1 cellular context compared by ENCODE assay signal in genomic region chr7:154676422-154677073, GRCh38.
TF ChIP-seq lines count a peak whose summit lies in the region.

No MANE protein-coding gene starts in this region.

TF ChIP-seq in K562, 482 proteins besides CTCF, POLR2A, EP300 and RAD21 (continued from another document and continues in another):
- TF ChIP-seq VEZF1 (CRISPR knock-in tag; IDR thresholded peaks at IDR 0.05) (peak; percentile 69), SMC3 (conservative IDR thresholded peaks at IDR 0.05; ENCODE audit: insufficient read depth, low read depth, low read length) (no peak), TEAD2 (tag; IDR thresholded peaks at IDR 0.05) (no peak), RUNX1 (IDR thresholded peaks at IDR 0.05; ENCODE audit: low read depth) (no peak), SRSF1 (IDR thresholded peaks at IDR 0.05; ENCODE audit: low read depth, low read length) (no peak), PTBP1 (IDR thresholded peaks at IDR 0.05; ENCODE audit: low read depth, low read length) (no peak), USF2 (CRISPR knock-in tag; IDR thresholded peaks at IDR 0.05) (peak; percentile 78), TARDBP (IDR thresholded peaks at IDR 0.05) (0 out of 2 replicates have a peak, but pooled peaks have one; percentile 64), NCOA6 (IDR thresholded peaks at IDR 0.05) (peak; percentile 44; the same call in 1 of the 2 replicates), SRF (CRISPR knock-in tag; IDR thresholded peaks at IDR 0.05) (no peak), GTF2F1 (IDR thresholded peaks at IDR 0.05; ENCODE audit: low read depth, low read length) (no peak), EZH2 (IDR thresholded peaks at IDR 0.05; ENCODE audit: borderline replicate concordance, low read depth, low read length) (no peak), YY1 (IDR thresholded peaks at IDR 0.05; ENCODE audit: borderline replicate concordance in 1 of 3, control insufficient read depth in 1 of 3, extremely low read depth in 1 of 3, insufficient read depth in 3 of 3, insufficient read length in 1 of 3, insufficient replicate concordance in 2 of 3, low read depth in 1 of 3, low read length in 2 of 3) (peak in 1 of 3 experiments; percentile 64), CEBPB (tag; IDR thresholded peaks at IDR 0.05) (peak; percentile 98), TBP (optimal IDR thresholded peaks at IDR 0.05; ENCODE audit: low read depth, low read length) (peak; percentile 29), FIP1L1 (IDR thresholded peaks at IDR 0.05; ENCODE audit: low read depth, low read length, poor library complexity, severe bottlenecking) (no peak), ZNF695 (CRISPR knock-in tag; IDR thresholded peaks at IDR 0.05) (no peak), SOX6 (IDR thresholded peaks at IDR 0.05) (peak; percentile 94), ELF1 (tag; IDR thresholded peaks at IDR 0.05) (peak; percentile 44; the same call in 1 of the 2 replicates), MYNN (IDR thresholded peaks at IDR 0.05) (peak; percentile 19), MYNN (CRISPR knock-in tag; IDR thresholded peaks at IDR 0.05) (no peak), HMGN3 (IDR thresholded peaks at IDR 0.05; ENCODE audit: borderline replicate concordance, extremely low read depth, insufficient read length, low read depth, low read length) (no peak), XRCC5 (IDR thresholded peaks at IDR 0.05; ENCODE audit: low read depth, low read length) (peak; percentile 58; the same call in 1 of the 2 replicates), KAT7 (CRISPR knock-in tag; IDR thresholded peaks at IDR 0.05; ENCODE audit: borderline replicate concordance) (no peak; the same call in 1 of the 2 replicates), MCM5 (IDR thresholded peaks at IDR 0.05; ENCODE audit: low read depth) (no peak), PHB (CRISPR knock-in tag; IDR thresholded peaks at IDR 0.05) (no peak), BRCA1 (IDR thresholded peaks at IDR 0.05) (no peak), BRCA1 (CRISPR knock-in tag; IDR thresholded peaks at IDR 0.05) (no peak), SMARCC2 (IDR thresholded peaks at IDR 0.05; ENCODE audit: low read depth) (peak; percentile 83), PPARD (CRISPR knock-in tag; IDR thresholded peaks at IDR 0.05) (no peak), HOXB6 (CRISPR knock-in tag; IDR thresholded peaks at IDR 0.05; ENCODE audit: borderline replicate concordance) (no peak; the same call in 1 of the 2 replicates), ELF2 (CRISPR knock-in tag; IDR thresholded peaks at IDR 0.05) (peak; percentile 12; the same call in 1 of the 2 replicates), DPF2 (IDR thresholded peaks at IDR 0.05) (peak; percentile 94), MTA3 (IDR thresholded peaks at IDR 0.05; ENCODE audit: borderline replicate concordance) (peak; percentile 93; the same call in 1 of the 2 replicates), MEF2A (IDR thresholded peaks at IDR 0.05; ENCODE audit: control insufficient read depth, low read depth, low read length) (0 out of 2 replicates have a peak, but pooled peaks have one; percentile 28), SNRNP70 (optimal IDR thresholded peaks at IDR 0.05; ENCODE audit: low read depth, low read length) (no peak), ZBTB7A (IDR thresholded peaks at IDR 0.05; ENCODE audit: borderline replicate concordance, control insufficient read depth, low read depth, low read length) (no peak), ZFP36 (IDR thresholded peaks at IDR 0.05; ENCODE audit: low read depth, low read length, partially characterized antibody) (peak; percentile 73), RBM14 (IDR thresholded peaks at IDR 0.05; ENCODE audit: borderline replicate concordance, insufficient read depth, low read depth, low read length) (no peak), U2AF2 (optimal IDR thresholded peaks at IDR 0.05; ENCODE audit: low read depth, low read length) (no peak)
- TF ChIP-seq, protein P1, sequence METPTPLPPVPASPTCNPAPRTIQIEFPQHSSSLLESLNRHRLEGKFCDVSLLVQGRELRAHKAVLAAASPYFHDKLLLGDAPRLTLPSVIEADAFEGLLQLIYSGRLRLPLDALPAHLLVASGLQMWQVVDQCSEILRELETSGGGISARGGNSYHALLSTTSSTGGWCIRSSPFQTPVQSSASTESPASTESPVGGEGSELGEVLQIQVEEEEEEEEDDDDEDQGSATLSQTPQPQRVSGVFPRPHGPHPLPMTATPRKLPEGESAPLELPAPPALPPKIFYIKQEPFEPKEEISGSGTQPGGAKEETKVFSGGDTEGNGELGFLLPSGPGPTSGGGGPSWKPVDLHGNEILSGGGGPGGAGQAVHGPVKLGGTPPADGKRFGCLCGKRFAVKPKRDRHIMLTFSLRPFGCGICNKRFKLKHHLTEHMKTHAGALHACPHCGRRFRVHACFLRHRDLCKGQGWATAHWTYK (CRISPR knock-in tag; IDR thresholded peaks at IDR 0.05) = peak; percentile 94
- TF ChIP-seq, protein P2, sequence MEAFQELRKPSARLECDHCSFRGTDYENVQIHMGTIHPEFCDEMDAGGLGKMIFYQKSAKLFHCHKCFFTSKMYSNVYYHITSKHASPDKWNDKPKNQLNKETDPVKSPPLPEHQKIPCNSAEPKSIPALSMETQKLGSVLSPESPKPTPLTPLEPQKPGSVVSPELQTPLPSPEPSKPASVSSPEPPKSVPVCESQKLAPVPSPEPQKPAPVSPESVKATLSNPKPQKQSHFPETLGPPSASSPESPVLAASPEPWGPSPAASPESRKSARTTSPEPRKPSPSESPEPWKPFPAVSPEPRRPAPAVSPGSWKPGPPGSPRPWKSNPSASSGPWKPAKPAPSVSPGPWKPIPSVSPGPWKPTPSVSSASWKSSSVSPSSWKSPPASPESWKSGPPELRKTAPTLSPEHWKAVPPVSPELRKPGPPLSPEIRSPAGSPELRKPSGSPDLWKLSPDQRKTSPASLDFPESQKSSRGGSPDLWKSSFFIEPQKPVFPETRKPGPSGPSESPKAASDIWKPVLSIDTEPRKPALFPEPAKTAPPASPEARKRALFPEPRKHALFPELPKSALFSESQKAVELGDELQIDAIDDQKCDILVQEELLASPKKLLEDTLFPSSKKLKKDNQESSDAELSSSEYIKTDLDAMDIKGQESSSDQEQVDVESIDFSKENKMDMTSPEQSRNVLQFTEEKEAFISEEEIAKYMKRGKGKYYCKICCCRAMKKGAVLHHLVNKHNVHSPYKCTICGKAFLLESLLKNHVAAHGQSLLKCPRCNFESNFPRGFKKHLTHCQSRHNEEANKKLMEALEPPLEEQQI (IDR thresholded peaks at IDR 0.05) = peak; percentile 90
- TF ChIP-seq, protein P3, sequence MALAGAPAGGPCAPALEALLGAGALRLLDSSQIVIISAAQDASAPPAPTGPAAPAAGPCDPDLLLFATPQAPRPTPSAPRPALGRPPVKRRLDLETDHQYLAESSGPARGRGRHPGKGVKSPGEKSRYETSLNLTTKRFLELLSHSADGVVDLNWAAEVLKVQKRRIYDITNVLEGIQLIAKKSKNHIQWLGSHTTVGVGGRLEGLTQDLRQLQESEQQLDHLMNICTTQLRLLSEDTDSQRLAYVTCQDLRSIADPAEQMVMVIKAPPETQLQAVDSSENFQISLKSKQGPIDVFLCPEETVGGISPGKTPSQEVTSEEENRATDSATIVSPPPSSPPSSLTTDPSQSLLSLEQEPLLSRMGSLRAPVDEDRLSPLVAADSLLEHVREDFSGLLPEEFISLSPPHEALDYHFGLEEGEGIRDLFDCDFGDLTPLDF (CRISPR knock-in tag; IDR thresholded peaks at IDR 0.05) = peak; percentile 75
- TF ChIP-seq, protein P4, sequence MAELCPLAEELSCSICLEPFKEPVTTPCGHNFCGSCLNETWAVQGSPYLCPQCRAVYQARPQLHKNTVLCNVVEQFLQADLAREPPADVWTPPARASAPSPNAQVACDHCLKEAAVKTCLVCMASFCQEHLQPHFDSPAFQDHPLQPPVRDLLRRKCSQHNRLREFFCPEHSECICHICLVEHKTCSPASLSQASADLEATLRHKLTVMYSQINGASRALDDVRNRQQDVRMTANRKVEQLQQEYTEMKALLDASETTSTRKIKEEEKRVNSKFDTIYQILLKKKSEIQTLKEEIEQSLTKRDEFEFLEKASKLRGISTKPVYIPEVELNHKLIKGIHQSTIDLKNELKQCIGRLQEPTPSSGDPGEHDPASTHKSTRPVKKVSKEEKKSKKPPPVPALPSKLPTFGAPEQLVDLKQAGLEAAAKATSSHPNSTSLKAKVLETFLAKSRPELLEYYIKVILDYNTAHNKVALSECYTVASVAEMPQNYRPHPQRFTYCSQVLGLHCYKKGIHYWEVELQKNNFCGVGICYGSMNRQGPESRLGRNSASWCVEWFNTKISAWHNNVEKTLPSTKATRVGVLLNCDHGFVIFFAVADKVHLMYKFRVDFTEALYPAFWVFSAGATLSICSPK (IDR thresholded peaks at IDR 0.05; ENCODE audit: borderline replicate concordance) = no peak
- TF ChIP-seq, protein P5, sequence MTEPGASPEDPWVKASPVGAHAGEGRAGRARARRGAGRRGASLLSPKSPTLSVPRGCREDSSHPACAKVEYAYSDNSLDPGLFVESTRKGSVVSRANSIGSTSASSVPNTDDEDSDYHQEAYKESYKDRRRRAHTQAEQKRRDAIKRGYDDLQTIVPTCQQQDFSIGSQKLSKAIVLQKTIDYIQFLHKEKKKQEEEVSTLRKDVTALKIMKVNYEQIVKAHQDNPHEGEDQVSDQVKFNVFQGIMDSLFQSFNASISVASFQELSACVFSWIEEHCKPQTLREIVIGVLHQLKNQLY (CRISPR knock-in tag; conservative IDR thresholded peaks at IDR 0.05) = no peak; a peak in 1 of 4 replicates
- TF ChIP-seq, protein P6, sequence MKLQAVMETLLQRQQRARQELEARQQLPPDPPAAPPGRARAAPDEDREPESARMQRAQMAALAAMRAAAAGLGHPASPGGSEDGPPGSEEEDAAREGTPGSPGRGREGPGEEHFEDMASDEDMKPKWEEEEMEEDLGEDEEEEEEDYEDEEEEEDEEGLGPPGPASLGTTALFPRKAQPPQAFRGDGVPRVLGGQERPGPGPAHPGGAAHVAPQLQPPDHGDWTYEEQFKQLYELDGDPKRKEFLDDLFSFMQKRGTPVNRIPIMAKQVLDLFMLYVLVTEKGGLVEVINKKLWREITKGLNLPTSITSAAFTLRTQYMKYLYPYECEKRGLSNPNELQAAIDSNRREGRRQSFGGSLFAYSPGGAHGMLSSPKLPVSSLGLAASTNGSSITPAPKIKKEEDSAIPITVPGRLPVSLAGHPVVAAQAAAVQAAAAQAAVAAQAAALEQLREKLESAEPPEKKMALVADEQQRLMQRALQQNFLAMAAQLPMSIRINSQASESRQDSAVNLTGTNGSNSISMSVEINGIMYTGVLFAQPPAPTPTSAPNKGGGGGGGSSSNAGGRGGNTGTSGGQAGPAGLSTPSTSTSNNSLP (IDR thresholded peaks at IDR 0.05; ENCODE audit: borderline replicate concordance, low read depth, low read length) = peak; percentile 52; the same call in 1 of the 2 replicates
- TF ChIP-seq, protein P7, sequence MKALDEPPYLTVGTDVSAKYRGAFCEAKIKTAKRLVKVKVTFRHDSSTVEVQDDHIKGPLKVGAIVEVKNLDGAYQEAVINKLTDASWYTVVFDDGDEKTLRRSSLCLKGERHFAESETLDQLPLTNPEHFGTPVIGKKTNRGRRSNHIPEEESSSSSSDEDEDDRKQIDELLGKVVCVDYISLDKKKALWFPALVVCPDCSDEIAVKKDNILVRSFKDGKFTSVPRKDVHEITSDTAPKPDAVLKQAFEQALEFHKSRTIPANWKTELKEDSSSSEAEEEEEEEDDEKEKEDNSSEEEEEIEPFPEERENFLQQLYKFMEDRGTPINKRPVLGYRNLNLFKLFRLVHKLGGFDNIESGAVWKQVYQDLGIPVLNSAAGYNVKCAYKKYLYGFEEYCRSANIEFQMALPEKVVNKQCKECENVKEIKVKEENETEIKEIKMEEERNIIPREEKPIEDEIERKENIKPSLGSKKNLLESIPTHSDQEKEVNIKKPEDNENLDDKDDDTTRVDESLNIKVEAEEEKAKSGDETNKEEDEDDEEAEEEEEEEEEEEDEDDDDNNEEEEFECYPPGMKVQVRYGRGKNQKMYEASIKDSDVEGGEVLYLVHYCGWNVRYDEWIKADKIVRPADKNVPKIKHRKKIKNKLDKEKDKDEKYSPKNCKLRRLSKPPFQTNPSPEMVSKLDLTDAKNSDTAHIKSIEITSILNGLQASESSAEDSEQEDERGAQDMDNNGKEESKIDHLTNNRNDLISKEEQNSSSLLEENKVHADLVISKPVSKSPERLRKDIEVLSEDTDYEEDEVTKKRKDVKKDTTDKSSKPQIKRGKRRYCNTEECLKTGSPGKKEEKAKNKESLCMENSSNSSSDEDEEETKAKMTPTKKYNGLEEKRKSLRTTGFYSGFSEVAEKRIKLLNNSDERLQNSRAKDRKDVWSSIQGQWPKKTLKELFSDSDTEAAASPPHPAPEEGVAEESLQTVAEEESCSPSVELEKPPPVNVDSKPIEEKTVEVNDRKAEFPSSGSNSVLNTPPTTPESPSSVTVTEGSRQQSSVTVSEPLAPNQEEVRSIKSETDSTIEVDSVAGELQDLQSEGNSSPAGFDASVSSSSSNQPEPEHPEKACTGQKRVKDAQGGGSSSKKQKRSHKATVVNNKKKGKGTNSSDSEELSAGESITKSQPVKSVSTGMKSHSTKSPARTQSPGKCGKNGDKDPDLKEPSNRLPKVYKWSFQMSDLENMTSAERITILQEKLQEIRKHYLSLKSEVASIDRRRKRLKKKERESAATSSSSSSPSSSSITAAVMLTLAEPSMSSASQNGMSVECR (CRISPR knock-in tag; IDR thresholded peaks at IDR 0.05) = 0 out of 2 replicates have a peak, but pooled peaks have one; percentile 68
- TF ChIP-seq, protein P8, sequence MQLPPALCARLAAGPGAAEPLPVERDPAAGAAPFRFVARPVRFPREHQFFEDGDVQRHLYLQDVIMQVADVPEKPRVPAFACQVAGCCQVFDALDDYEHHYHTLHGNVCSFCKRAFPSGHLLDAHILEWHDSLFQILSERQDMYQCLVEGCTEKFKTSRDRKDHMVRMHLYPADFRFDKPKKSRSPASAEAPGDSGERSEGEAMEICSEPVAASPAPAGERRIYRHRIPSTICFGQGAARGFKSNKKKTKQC (CRISPR knock-in tag; IDR thresholded peaks at IDR 0.05) = peak; percentile 78; the same call in 1 of the 2 replicates
